ENCODE assay signal across 16 cellular contexts in the genomic region with DNA sequence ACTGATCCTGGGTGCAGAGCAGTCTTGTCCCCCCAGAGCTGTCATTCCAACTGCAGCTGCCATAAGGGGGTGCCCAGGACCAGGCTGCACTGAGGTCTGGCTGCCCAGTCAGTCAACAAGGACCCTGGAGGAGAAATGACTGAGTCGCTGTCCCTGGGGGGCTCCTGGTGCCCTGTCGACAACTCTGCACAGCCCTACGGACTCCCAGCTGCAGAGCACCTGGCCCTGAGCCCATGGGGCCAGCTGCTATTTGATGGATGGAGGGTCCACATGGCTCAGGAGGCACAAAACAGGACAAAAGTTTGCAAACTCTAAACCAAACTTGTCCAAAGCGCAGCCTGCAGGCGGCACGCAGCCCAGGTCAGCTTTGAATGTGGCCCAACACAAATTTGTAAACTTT. TPM values are rescaled to one million over a fixed set of nuclear protein-coding genes. Genes with fewer than 3 reads are reported as not detected.
DNase-seq lines count a peak whose midpoint lies in the region; TF ChIP-seq lines count a peak whose summit lies in the region.
"Had no signal": no experiment of that assay in that cellular context is flagged by ENCODE, and none has a peak within 500 bp of the region (broad histone marks: within the 10 kb centered on the region; RNA-seq: fewer than 3 reads in every experiment).

No MANE protein-coding gene starts in this region.

- DNase-seq in Karpas-422: peak; percentile 60
- DNase-seq in NK-92 (lab: John Stamatoyannopoulos, UW; ENCODE audit: unreplicated experiment): no peak
- DNase-seq in stimulated activated CD4-positive, alpha-beta T cell treated with anti-CD3 and anti-CD28 coated beads, Interleukin-2, amount 100 ng/mL, for 24 hours: no peak
- DNase-seq in hepatocyte (ENCODE audit: low spot score): no peak
- DNase-seq: Calu3; CD4-positive, alpha-beta T cell; DMS153; DMS79 treated with DMSO at 0.1 percent for 48 hours; GDM1; GOT3; HCEC 1CT; HFFc6 had no signal

- no peaks in the 10 kb centered on the region for H4K20me1 ChIP-seq in BLaER1
- no peaks in the 10 kb centered on the region for H4K20me1 ChIP-seq in Karpas-422 (ENCODE audit: insufficient read depth, low read depth, low read length)
- no peaks in the 10 kb centered on the region for H4K20me1 ChIP-seq in hepatocyte (ENCODE audit: insufficient read depth, poor library complexity, severe bottlenecking)

- H3K4me3 ChIP-seq in BLaER1 (no peak overlapping the region), Karpas-422 (ENCODE audit: low read length) (no peak overlapping the region), hepatocyte (no peak overlapping the region)
- H3K4me3 ChIP-seq: A549 had no signal

- no peaks in the 10 kb centered on the region for H3K79me2 ChIP-seq in Karpas-422 (ENCODE audit: low read length)
- no peaks in the 10 kb centered on the region for H3K79me2 ChIP-seq in hepatocyte

- H3K27ac ChIP-seq in BLaER1: peak overlapping the region; percentile 39; the same call in 1 of the 2 replicates
- peak overlapping the region; percentile 32 for H3K27ac ChIP-seq in Karpas-422 (ENCODE audit: low read length)
- H3K27ac ChIP-seq in cingulate gyrus (ENCODE audit: low read depth, low read length): peak overlapping the region; percentile 39
- peak overlapping the region; percentile 56 for H3K27ac ChIP-seq in temporal lobe (ENCODE audit: low read depth, low read length)
- no peak overlapping the region for H3K27ac ChIP-seq in hepatocyte
- H3K27ac ChIP-seq: A549 had no signal

- H3K36me3 ChIP-seq in BLaER1: no peaks in the 10 kb centered on the region
- no peaks in the 10 kb centered on the region for H3K36me3 ChIP-seq in Karpas-422 (ENCODE audit: insufficient read depth, low read length)
- H3K36me3 ChIP-seq in hepatocyte (replicated peaks; ENCODE audit: insufficient read depth, low read depth): no peaks in the 10 kb centered on the region

- H3K27me3 ChIP-seq in BLaER1 (no peaks in the 10 kb centered on the region), Karpas-422 (ENCODE audit: low read length) (no peaks in the 10 kb centered on the region), hepatocyte (no peaks in the 10 kb centered on the region)

- peaks cover 43% of the 10 kb centered on the region for H3K4me1 ChIP-seq in BLaER1
- H3K4me1 ChIP-seq in Karpas-422 (ENCODE audit: low read length): peaks cover 55% of the 10 kb centered on the region
- H3K4me1 ChIP-seq in hepatocyte (ENCODE audit: insufficient read depth): peaks cover 18% of the 10 kb centered on the region

- TF ChIP-seq CTCF in hepatocyte (IDR thresholded peaks at IDR 0.05; ENCODE audit: poor library complexity): no peak

- H3K9me3 ChIP-seq in BLaER1 (peaks cover 15% of the 10 kb centered on the region; the same call in 1 of the 2 replicates), Karpas-422 (ENCODE audit: low read length) (no peaks in the 10 kb centered on the region), hepatocyte (ENCODE audit: low read depth) (no peaks in the 10 kb centered on the region)
- H3K9me3 ChIP-seq: A549 had no signal

- H3K9me2 ChIP-seq in Karpas-422 (replicated peaks; ENCODE audit: insufficient read depth, low read length) (no peaks in the 10 kb centered on the region), hepatocyte (replicated peaks; ENCODE audit: insufficient read depth) (no peaks in the 10 kb centered on the region)

- H3K4me2 ChIP-seq in BLaER1: peak overlapping the region; percentile 83
- peak overlapping the region; percentile 47 for H3K4me2 ChIP-seq in Karpas-422 (ENCODE audit: low read depth, low read length, poor library complexity, severe bottlenecking)
- no peak overlapping the region for H3K4me2 ChIP-seq in hepatocyte
- H3K4me2 ChIP-seq: A549 had no signal

- H2AFZ ChIP-seq in Karpas-422 (ENCODE audit: low read length) (no peak overlapping the region), hepatocyte (no peak overlapping the region)

- H3K9ac ChIP-seq in BLaER1: no peak overlapping the region
- H3K9ac ChIP-seq in Karpas-422 (ENCODE audit: low read length): peak overlapping the region; percentile 46

- 89% methylated on average over 6 of the region's 6 CpGs for WGBS in hepatocyte (ENCODE audit: low lambda C conversion rate, missing lambda C conversion rate)

RNA-seq across cellular contexts. Expression of gene RPS6KA2, which starts 46.3 kb away (rescaled TPM):
- 7.2 and 8.8 TPM in 2 replicates for total RNA-seq in Karpas-422 (2014; rRNA removed; shearing (Covaris generic); ENCODE audit: low replicate concordance)
- total RNA-seq in temporal lobe (30.2 TPM), hepatocyte (26.3 and 29.2 TPM in 2 replicates)
- polyA plus RNA-seq in hepatocyte: 27.7 and 34.8 TPM in 2 replicates
